ENCODE assay signal across 9 cellular contexts in genomic region chr11:60951611-60951908, GRCh38. TPM values are rescaled to one million over a fixed set of nuclear protein-coding genes. Genes with fewer than 3 reads are reported as not detected.
DNase-seq lines count a peak whose midpoint lies in the region; ATAC-seq and TF ChIP-seq lines count a peak whose summit lies in the region.
"Had no signal": no experiment of that assay in that cellular context is flagged by ENCODE, and none has a peak within 500 bp of the region (broad histone marks: within the 10 kb centered on the region; RNA-seq: fewer than 3 reads in every experiment).

No MANE protein-coding gene starts in this region.

- TF ChIP-seq CTCF in OCI-LY3 (IDR thresholded peaks at IDR 0.05; ENCODE audit: low read depth, low read length) (no peak), fibroblast of lung (conservative IDR thresholded peaks at IDR 0.05 in 1 of 2, IDR thresholded peaks at IDR 0.05 in 1 of 2; ENCODE audit: low read depth in 1 of 2, low read length in 2 of 2) (no peak), nephron (IDR thresholded peaks at IDR 0.05; ENCODE audit: unreplicated experiment in 3 of 3) (no peak)

- peak overlapping the region; percentile 62 for H3K4me3 ChIP-seq in BLaER1
- peak overlapping the region; percentile 91 for H3K4me3 ChIP-seq in OCI-LY3 (ENCODE audit: low read length)
- peak overlapping the region; percentile 49 to 59 (median 56) for H3K4me3 ChIP-seq in fibroblast of lung (replicated peaks in 1 of 4; ENCODE audit: control extremely low read depth in 1 of 4, insufficient read depth in 1 of 4, low read depth in 3 of 4, low read length in 4 of 4)

- no peaks in the 10 kb centered on the region for H3K36me3 Mint-ChIP-seq in nephron (ENCODE audit: low read depth)

- H3K36me3 ChIP-seq in BLaER1 (peaks cover 2% of the 10 kb centered on the region; the same call in 1 of the 2 replicates), OCI-LY3 (replicated peaks; ENCODE audit: low read depth, low read length) (peaks cover 30% of the 10 kb centered on the region), fibroblast of lung (ENCODE audit: control insufficient read depth, insufficient read depth, low read length) (no peaks in the 10 kb centered on the region)

- no peak for ATAC-seq in GM18870 (IDR thresholded peaks at IDR 0.05; ENCODE audit: unreplicated experiment)

- peaks cover 38% of the 10 kb centered on the region for H3K4me1 Mint-ChIP-seq in nephron

- H3K9ac ChIP-seq in BLaER1: peak overlapping the region; percentile 73
- H3K9ac ChIP-seq in OCI-LY3 (ENCODE audit: low read length): peak overlapping the region; percentile 98
- peak overlapping the region; percentile 59 for H3K9ac ChIP-seq in fibroblast of lung (ENCODE audit: insufficient read depth, low read length)

- peak overlapping the region; percentile 98 for H3K4me2 ChIP-seq in BLaER1
- peak overlapping the region; percentile 98 for H3K4me2 ChIP-seq in OCI-LY3 (ENCODE audit: low read length)
- peak overlapping the region; percentile 82 for H3K4me2 ChIP-seq in fibroblast of lung (ENCODE audit: extremely low read depth, insufficient read depth, low read length)

- DNase-seq in fibroblast of lung (ENCODE audit: low read depth in 2 of 2): no peak
- DNase-seq in SKM-1 treated with dmso at 0.1 percent for 144 hours (lab: John Stamatoyannopoulos, UW; ENCODE audit: unreplicated experiment): no peak
- DNase-seq in NCI-H510A (lab: John Stamatoyannopoulos, UW): no peak
- DNase-seq in 8988T: no peak

- H3K27me3 ChIP-seq in BLaER1 (no peaks in the 10 kb centered on the region), OCI-LY3 (ENCODE audit: low read depth, low read length) (no peaks in the 10 kb centered on the region), fibroblast of lung (ENCODE audit: control insufficient read depth, insufficient read depth, low read length) (no peaks in the 10 kb centered on the region)

- H3K79me2 ChIP-seq in OCI-LY3 (ENCODE audit: low read length) (peaks cover 53% of the 10 kb centered on the region), fibroblast of lung (ENCODE audit: control insufficient read depth, insufficient read depth, low read length) (no peaks in the 10 kb centered on the region)

- peak overlapping the region; percentile 85 for H3K27ac ChIP-seq in BLaER1
- H3K27ac ChIP-seq in OCI-LY3 (ENCODE audit: low read length): peak overlapping the region; percentile 96
- H3K27ac ChIP-seq in fibroblast of lung (ENCODE audit: insufficient read depth, low read length): peak overlapping the region; percentile 60

- peak overlapping the region; percentile 61 to 79 (median 77) for H3K4me3 Mint-ChIP-seq in nephron

- H3K4me1 ChIP-seq in BLaER1 (peaks cover 47% of the 10 kb centered on the region), OCI-LY3 (ENCODE audit: low read length) (peaks cover 58% of the 10 kb centered on the region), fibroblast of lung (ENCODE audit: control insufficient read depth, extremely low read depth, insufficient read depth, low read length) (peaks cover 2% of the 10 kb centered on the region)

- no peaks in the 10 kb centered on the region for H3K9me3 ChIP-seq in BLaER1
- H3K9me3 ChIP-seq in OCI-LY3 (ENCODE audit: insufficient read depth, low read length): no peaks in the 10 kb centered on the region
- H3K9me3 ChIP-seq in fibroblast of lung (ENCODE audit: control insufficient read depth, insufficient read depth, low read depth, low read length): no peaks in the 10 kb centered on the region

- H3K27ac Mint-ChIP-seq in nephron: peak overlapping the region; percentile 41 to 92 (median 75)

- H3K27me3 Mint-ChIP-seq in nephron (ENCODE audit: low read depth): peaks cover 28% of the 10 kb centered on the region

- H2AFZ ChIP-seq in OCI-LY3 (ENCODE audit: low read depth, low read length) (no peak overlapping the region), fibroblast of lung (ENCODE audit: low read length) (peak overlapping the region; percentile 83)

- H4K20me1 ChIP-seq in BLaER1 (no peaks in the 10 kb centered on the region), OCI-LY3 (ENCODE audit: insufficient read depth, low read length) (peaks cover 39% of the 10 kb centered on the region), fibroblast of lung (ENCODE audit: control insufficient read depth, extremely low read depth, insufficient read depth, low read length) (no peaks in the 10 kb centered on the region)

- H3K9me3 Mint-ChIP-seq in nephron: no peaks in the 10 kb centered on the region

RNA-seq across cellular contexts. Expression of gene SLC15A3, which starts 0.4 kb away (rescaled TPM):
- total RNA-seq in fibroblast of lung: 19.5 and 29.9 TPM in 2 replicates
- 5.8 and 10.5 TPM in 2 replicates for polyA plus RNA-seq in fibroblast of lung
- polyA plus RNA-seq in fibroblast of lung (2012): 18.7 and 37.0 TPM in 2 replicates
- 34.8 and 117 TPM in 2 replicates for polyA minus RNA-seq in fibroblast of lung (ENCODE audit: low replicate concordance)

RNA-seq across cellular contexts. Expression of gene CD6, which starts 19.9 kb away (rescaled TPM):
- not detected in 2 replicates for total RNA-seq in fibroblast of lung
- polyA plus RNA-seq in fibroblast of lung: not detected in 2 replicates
- not detected in 2 replicates for polyA plus RNA-seq in fibroblast of lung (2012)
- polyA minus RNA-seq in fibroblast of lung (ENCODE audit: low replicate concordance): not detected in 2 replicates
- total RNA-seq: HT1080 had no signal

RNA-seq across cellular contexts. Expression of gene TMEM132A, which starts 27.3 kb away (rescaled TPM):
- total RNA-seq in fibroblast of lung: 13.2 and 20.8 TPM in 2 replicates
- 6.7 and 6.9 TPM in 2 replicates for polyA plus RNA-seq in fibroblast of lung
- polyA plus RNA-seq in fibroblast of lung (2012): 15.5 and 19.7 TPM in 2 replicates
- polyA minus RNA-seq in fibroblast of lung (ENCODE audit: low replicate concordance): 9.1 and 12.5 TPM in 2 replicates

RNA-seq across cellular contexts. Expression of gene TMEM109, which starts 37.6 kb away (rescaled TPM):
- 18.7 and 21.5 TPM in 2 replicates for total RNA-seq in fibroblast of lung
- 34.9 and 42.4 TPM in 2 replicates for polyA plus RNA-seq in fibroblast of lung
- polyA plus RNA-seq in fibroblast of lung (2012): 75.9 and 84.1 TPM in 2 replicates
- polyA minus RNA-seq in fibroblast of lung (ENCODE audit: low replicate concordance): 130 and 134 TPM in 2 replicates

RNA-seq across cellular contexts. Expression of gene PRPF19, which starts 45.2 kb away (rescaled TPM):
- 34.7 and 37.7 TPM in 2 replicates for total RNA-seq in fibroblast of lung
- polyA plus RNA-seq in fibroblast of lung: 32.6 and 55.6 TPM in 2 replicates
- 55.0 and 87.5 TPM in 2 replicates for polyA plus RNA-seq in fibroblast of lung (2012)
- 79.5 and 138 TPM in 2 replicates for polyA minus RNA-seq in fibroblast of lung (ENCODE audit: low replicate concordance)
